In the genomic region with DNA sequence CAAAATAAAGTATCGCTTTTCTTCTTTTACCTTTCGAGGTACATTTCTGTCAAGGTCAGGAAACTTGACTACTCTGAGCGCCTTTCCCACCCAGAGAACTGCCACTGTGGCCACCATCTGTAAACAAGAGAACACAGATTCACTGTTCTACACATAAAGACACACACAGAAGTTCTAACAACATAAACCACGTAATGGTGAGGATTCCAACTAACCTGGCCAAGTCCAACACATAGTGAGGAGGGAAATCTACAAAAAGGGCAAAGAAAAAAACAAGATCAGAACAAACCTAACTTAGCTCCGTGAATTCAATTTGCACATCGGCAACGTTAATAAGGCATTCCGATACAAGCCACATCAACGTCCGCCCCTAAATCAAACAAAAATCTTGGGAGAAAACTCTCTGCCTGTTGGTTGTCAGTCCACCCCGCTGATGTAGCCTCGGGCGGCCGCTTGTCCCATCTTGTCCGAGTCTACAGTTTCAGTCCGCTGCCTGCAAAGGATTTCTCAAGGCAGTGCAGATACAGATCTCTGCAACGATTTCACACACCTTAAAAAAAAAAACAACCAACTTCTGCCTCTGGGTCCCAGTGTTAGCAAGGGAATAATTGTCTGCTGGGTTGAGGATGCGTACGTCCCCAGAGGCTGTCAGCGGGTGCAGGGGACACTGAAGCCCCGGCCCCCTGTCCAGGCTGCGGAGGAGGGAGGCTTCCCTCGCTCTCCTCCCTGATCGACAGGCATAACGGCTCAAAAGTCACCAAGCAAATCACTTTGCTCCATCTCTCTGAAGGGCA, we compare ENCODE assay signal across 8 cellular contexts. TPM values are rescaled to one million over a fixed set of nuclear protein-coding genes. Genes with fewer than 3 reads are reported as not detected.
A peak's percentile ranks its signal among the peaks of the same experiment; 100 is the strongest.
DNase-seq lines count a peak whose midpoint lies in the region; ATAC-seq and TF ChIP-seq lines count a peak whose summit lies in the region.

No MANE protein-coding gene starts in this region.

- peak overlapping the region; percentile 83 to 92 (median 90) for H3K4me3 Mint-ChIP-seq in CD8-positive, alpha-beta memory T cell

- peaks cover 51% of the 10 kb centered on the region for H3K79me2 ChIP-seq in smooth muscle cell (ENCODE audit: low read depth)

- peak overlapping the region; percentile 34 for H2AFZ ChIP-seq in smooth muscle cell (ENCODE audit: low read depth)

- no peak for TF ChIP-seq CTCF in smooth muscle cell (IDR thresholded peaks at IDR 0.05; ENCODE audit: borderline replicate concordance, insufficient read depth, poor library complexity, severe bottlenecking)

- H3K27me3 ChIP-seq in CD8-positive, alpha-beta memory T cell (ENCODE audit: insufficient read depth, low read length, poor library complexity, severe bottlenecking): no peaks in the 10 kb centered on the region
- no peaks in the 10 kb centered on the region for H3K27me3 ChIP-seq in smooth muscle cell (ENCODE audit: low read depth)

- POLR2A ChIA-PET in CD8-positive, alpha-beta memory T cell (lab: Charles Lee): interaction anchor here (0.6 to 1.3 kb wide), 5 partner anchors 11 to 720 kb away, joined by 3 to 4 read pairs (median 3); partner anchors contain the start of gene GADD45A

- H3K4me1 Mint-ChIP-seq in CD8-positive, alpha-beta memory T cell: peaks cover 27 to 43% (median 34%) of the 10 kb centered on the region in 3 donors

- ATAC-seq in GM19351 (IDR thresholded peaks at IDR 0.05; ENCODE audit: unreplicated experiment) (peak; percentile 13), HG03439 (IDR thresholded peaks at IDR 0.05; ENCODE audit: unreplicated experiment) (peak; percentile 30)

- no peaks in the 10 kb centered on the region for H3K9me3 Mint-ChIP-seq in CD8-positive, alpha-beta memory T cell

- H3K27me3 Mint-ChIP-seq in CD8-positive, alpha-beta memory T cell: no peaks in the 10 kb centered on the region

- DNase-seq in CD8-positive, alpha-beta memory T cell: peak in 3 of 5 donors; percentile 0 to 62 (median 59)
- DNase-seq in SK-N-MC (ENCODE audit: low read depth, low spot score) (no peak), islet precursor cell (peak; percentile 87), smooth muscle cell (lab: John Stamatoyannopoulos, UW; ENCODE audit: unreplicated experiment) (no peak), GOT3 (lab: John Stamatoyannopoulos, UW) (no peak)
- peak; percentile 44 for DNase-seq in central memory CD4-positive, alpha-beta T cell

- H4K20me1 ChIP-seq in smooth muscle cell (ENCODE audit: low read depth): no peaks in the 10 kb centered on the region

- peak overlapping the region; percentile 89 for H3K4me3 ChIP-seq in CD8-positive, alpha-beta memory T cell (ENCODE audit: low read length)
- H3K4me3 ChIP-seq in SK-N-MC (peak overlapping the region; percentile 94), smooth muscle cell (peak overlapping the region; percentile 68)

- H3F3A ChIP-seq in smooth muscle cell (ENCODE audit: low read depth): no peaks in the 10 kb centered on the region

- peaks cover 5% of the 10 kb centered on the region for H3K36me3 ChIP-seq in CD8-positive, alpha-beta memory T cell (ENCODE audit: insufficient read depth, low read length)
- H3K36me3 ChIP-seq in SK-N-MC (ENCODE audit: insufficient read depth, low read length) (peaks cover 21% of the 10 kb centered on the region), smooth muscle cell (ENCODE audit: low read depth) (peaks cover 7% of the 10 kb centered on the region)

- no peaks in the 10 kb centered on the region for H3K9me3 ChIP-seq in CD8-positive, alpha-beta memory T cell (ENCODE audit: low read length)
- H3K9me3 ChIP-seq in SK-N-MC (ENCODE audit: low read depth, low read length) (no peaks in the 10 kb centered on the region), smooth muscle cell (replicated peaks; ENCODE audit: low read depth) (no peaks in the 10 kb centered on the region)

- WGBS in smooth muscle cell (ENCODE audit: low lambda C conversion rate): 6% methylated on average over 25 of the region's 25 CpGs

- CTCF ChIA-PET in CD8-positive, alpha-beta memory T cell (lab: Charles Lee): interaction anchor here (2.1 kb wide), 1 partner anchor 96 kb away, joined by 11 read pairs; no protein-coding TSS in a partner anchor

- peak overlapping the region; percentile 91 for H3K27ac ChIP-seq in CD8-positive, alpha-beta memory T cell (ENCODE audit: low read depth, low read length)
- H3K27ac ChIP-seq in SK-N-MC (no peak overlapping the region), smooth muscle cell (ENCODE audit: low read depth) (peak overlapping the region; percentile 90)

- H3K4me1 ChIP-seq in CD8-positive, alpha-beta memory T cell (ENCODE audit: insufficient read depth, low read length): peaks cover 24% of the 10 kb centered on the region
- peaks cover 12% of the 10 kb centered on the region for H3K4me1 ChIP-seq in smooth muscle cell (ENCODE audit: low read depth)

- peak overlapping the region; percentile 87 for H3K9ac ChIP-seq in SK-N-MC (ENCODE audit: insufficient read length)
- H3K9ac ChIP-seq in smooth muscle cell (ENCODE audit: low read depth): peak overlapping the region; percentile 95

- H3K36me3 Mint-ChIP-seq in CD8-positive, alpha-beta memory T cell: peaks cover 4 to 39% (median 7%) of the 10 kb centered on the region in 3 donors

- H3K27ac Mint-ChIP-seq in CD8-positive, alpha-beta memory T cell: peak overlapping the region; percentile 48 to 96 (median 90)

- H3K4me2 ChIP-seq in smooth muscle cell: peak overlapping the region; percentile 95

RNA-seq across cellular contexts. Expression of gene SLC35D1, which starts 1.0 kb away (rescaled TPM):
- 10 to 100 TPM; 17.0 to 17.5 TPM for total RNA-seq in CD8-positive, alpha-beta memory T cell
- polyA plus RNA-seq in CD8-positive, alpha-beta memory T cell: 4.1 TPM
- total RNA-seq in smooth muscle cell: 28.2 and 29.9 TPM in 2 replicates
- 8.6 and 13.3 TPM in 2 replicates for polyA plus RNA-seq in smooth muscle cell

Comparison
In these comparisons a context has a peak if more than half of its experiments do, and no peak if none do; other contexts are left out.
1. DNase-seq: peak in CD8-positive, alpha-beta memory T cell (3 of 5), central memory CD4-positive, alpha-beta T cell (single experiment) and islet precursor cell (single experiment); none in SK-N-MC (single experiment), smooth muscle cell (single experiment) and GOT3 (single experiment).
2. Peak in every context shown above with its lines, with median percentiles within 50 percentile points of each other: H3K4me3 ChIP-seq.